ENCODE assay signal across 11 cellular contexts in genomic region chr5:159021360-159022177, GRCh38.
A peak's percentile ranks its signal among the peaks of the same experiment; 100 is the strongest.
DNase-seq lines count a peak whose midpoint lies in the region; ATAC-seq, FAIRE-seq and TF ChIP-seq lines count a peak whose summit lies in the region.
"Had no signal": no experiment of that assay in that cellular context is flagged by ENCODE, and none has a peak within 500 bp of the region (broad histone marks: within the 10 kb centered on the region; RNA-seq: fewer than 3 reads in every experiment).

No MANE protein-coding gene starts in this region.

- H4K20me1 ChIP-seq in K562 (replicated peaks; ENCODE audit: control insufficient read depth, insufficient read depth, low read length), result no peaks in the 10 kb centered on the region

- TF ChIP-seq EP300 in K562 (IDR thresholded peaks at IDR 0.05; ENCODE audit: low read length) (no peak), transverse colon (IDR thresholded peaks at IDR 0.05; ENCODE audit: low read depth) (no peak)

- no peak overlapping the region for H3K27ac ChIP-seq in K562 (ENCODE audit: extremely low read depth, low read depth, low read length)
- H3K27ac ChIP-seq in transverse colon, result peak overlapping the region in 3 of 4 donors; percentile 32 to 51 (median 43)

- in situ Hi-C loops in K562 (cut with MboI) (no loop called here), transverse colon (cut with MboI; ENCODE audit: low pct_ligation_motif_present in 1 of 4, low pct_unique_long_range_greater_than_20kb in 1 of 4, low sequenced_read_pairs in 3 of 4) (no loop called here)

- POLR2A ChIA-PET in K562 (lab: Yijun Ruan, JAX), result no interaction called here

- WGBS in K562 (ENCODE audit: insufficient coverage, low coverage, missing lambda C conversion rate), result 7% methylated on average over 19 of the region's 19 CpGs
- 51 to 57% methylated on average over 9 to 19 of the region's 19 CpGs for WGBS in transverse colon (ENCODE audit: low coverage in 1 of 2), 2 donors

- H3K79me2 ChIP-seq in K562 (ENCODE audit: control insufficient read depth, insufficient read depth, low read length), result no peaks in the 10 kb centered on the region

- no peaks in the 10 kb centered on the region for H3K9me1 ChIP-seq in K562 (ENCODE audit: control insufficient read depth, insufficient read depth, low read length)

- TF ChIP-seq CTCF in K562 (IDR thresholded peaks at IDR 0.05 in 2 of 3, conservative IDR thresholded peaks at IDR 0.05 in 1 of 3; ENCODE audit: insufficient read depth in 2 of 3, low read depth in 1 of 3, low read length in 3 of 3) (no peak), transverse colon (IDR thresholded peaks at IDR 0.05) (no peak)

- H3K9me3 ChIP-seq in K562 (replicated peaks; ENCODE audit: control insufficient read depth, insufficient read depth, low read depth, low read length) (no peaks in the 10 kb centered on the region), transverse colon (no peaks in the 10 kb centered on the region)

- H3K27me3 ChIP-seq in K562 (ENCODE audit: control insufficient read depth in 2 of 2, insufficient read depth in 2 of 2, low read length in 2 of 2) (peaks cover 12 to 15% of the 10 kb centered on the region in 2 experiments; a peak in 3 of 5 replicates), transverse colon (no peaks in the 10 kb centered on the region)

- DNase-seq in DMS153 (lab: John Stamatoyannopoulos, UW) (peak; percentile 20), DMS153 treated with DMSO at 0.1 percent for 48 hours (lab: John Stamatoyannopoulos, UW; ENCODE audit: unreplicated experiment) (no peak), K562 (ENCODE audit: extremely low read depth in 1 of 4, low spot score in 3 of 4) (no peak), left kidney (ENCODE audit: low read depth, low spot score) (peak; percentile 32), transverse colon (no peak), NCI-H187 treated with DMSO at 0.1 percent for 48 hours (lab: John Stamatoyannopoulos, UW) (no peak), islet precursor cell (no peak), superior temporal gyrus (ENCODE audit: extremely low spot score) (no peak)
- DNase-seq: 8988T; activated CD4-positive, alpha-beta T cell treated with anti-CD3 and anti-CD28 coated beads, Interleukin-2, amount 10 ng/mL, durations not matched to agents 24 days and 14 days; naive B cell had no signal

- TF ChIP-seq POLR2A in K562 (conservative IDR thresholded peaks at IDR 0.05) (no peak), transverse colon (IDR thresholded peaks at IDR 0.05) (no peak)

- H3K4me2 ChIP-seq in K562 (ENCODE audit: insufficient read depth, low read length), result no peak overlapping the region

- no peaks in the 10 kb centered on the region for H3K36me3 ChIP-seq in K562 (ENCODE audit: control insufficient read depth, insufficient read depth, low read length)
- no peaks in the 10 kb centered on the region for H3K36me3 ChIP-seq in transverse colon

- no peak for FAIRE-seq in K562 (lab: Jason Lieb, UNC)

- no peak for ATAC-seq in K562

- H2AFZ ChIP-seq in K562 (ENCODE audit: low read depth, low read length), result no peak overlapping the region

- no TSS peak for BruUV-seq in K562 (replicated peaks; lab: Mats Ljungman, UMichigan)

- CTCF ChIA-PET in K562 (lab: Yijun Ruan, JAX; ENCODE audit: low intra/inter-chr PET ratio), result no interaction called here

- no peak overlapping the region for H3K9ac ChIP-seq in K562 (ENCODE audit: insufficient read depth in 1 of 2, low read depth in 2 of 2, low read length in 2 of 2)

- intact Hi-C loops in K562 (cut with micrococcal nuclease) (no loop called here), transverse colon (cut with DNase I; ENCODE audit: low total_unique reads) (no loop called here)

- no peak for TF ChIP-seq RAD21 in K562 (CRISPR knock-in tag; conservative IDR thresholded peaks at IDR 0.05 in 1 of 2, IDR thresholded peaks at IDR 0.05 in 1 of 2)

- H3K4me1 ChIP-seq in K562 (replicated peaks in 1 of 2; ENCODE audit: control insufficient read depth in 2 of 2, insufficient read depth in 2 of 2, low read length in 2 of 2) (no peaks in the 10 kb centered on the region; a peak in 2 of 5 replicates), transverse colon (peaks cover 0 to 3% (median 0%) of the 10 kb centered on the region in 4 donors)

- no peak overlapping the region for H3K4me3 ChIP-seq in K562
- no peak overlapping the region for H3K4me3 ChIP-seq in transverse colon

TF ChIP-seq in K562, 482 proteins besides CTCF, POLR2A, EP300 and RAD21:
- TF ChIP-seq CEBPB (tag; IDR thresholded peaks at IDR 0.05), result 0 out of 2 replicates have a peak, but pooled peaks have one; percentile 6
- TF ChIP-seq PYGO2 (tag; IDR thresholded peaks at IDR 0.05), result no peak
- no peak for TF ChIP-seq CEBPG (CRISPR knock-in tag; IDR thresholded peaks at IDR 0.05)
- peak; percentile 21 to 42; a peak in 1 of 4 replicates for TF ChIP-seq CEBPG (tag; conservative IDR thresholded peaks at IDR 0.05 in 1 of 2, IDR thresholded peaks at IDR 0.05 in 1 of 2)
- no peak for TF ChIP-seq ELF2 (CRISPR knock-in tag; IDR thresholded peaks at IDR 0.05)
- no peak for TF ChIP-seq ATF3 (IDR thresholded peaks at IDR 0.05)
- TF ChIP-seq ATF3 (CRISPR knock-in tag; conservative IDR thresholded peaks at IDR 0.05), result no peak
TF ChIP-seq in K562: peak in this region for 2.

Comparison
In these comparisons a context has a peak if more than half of its experiments do, and no peak if none do; other contexts are left out.
1. DNase-seq: peak in DMS153 (single experiment) and left kidney (single experiment); none in DMS153 treated with DMSO at 0.1 percent for 48 hours (single experiment), K562 (0 of 4), transverse colon (single experiment), NCI-H187 treated with DMSO at 0.1 percent for 48 hours (single experiment), islet precursor cell (single experiment) and superior temporal gyrus (single experiment).